1 cellular context compared by ENCODE assay signal in genomic region chr22:36998620-36999351, GRCh38.
TF ChIP-seq lines count a peak whose summit lies in the region.

No MANE protein-coding gene starts in this region.

TF ChIP-seq in K562, 482 proteins besides CTCF, POLR2A, EP300 and RAD21:
- peak; percentile 43; the same call in 1 of the 2 replicates for TF ChIP-seq PKNOX1 (IDR thresholded peaks at IDR 0.05)
- TF ChIP-seq, protein P1, sequence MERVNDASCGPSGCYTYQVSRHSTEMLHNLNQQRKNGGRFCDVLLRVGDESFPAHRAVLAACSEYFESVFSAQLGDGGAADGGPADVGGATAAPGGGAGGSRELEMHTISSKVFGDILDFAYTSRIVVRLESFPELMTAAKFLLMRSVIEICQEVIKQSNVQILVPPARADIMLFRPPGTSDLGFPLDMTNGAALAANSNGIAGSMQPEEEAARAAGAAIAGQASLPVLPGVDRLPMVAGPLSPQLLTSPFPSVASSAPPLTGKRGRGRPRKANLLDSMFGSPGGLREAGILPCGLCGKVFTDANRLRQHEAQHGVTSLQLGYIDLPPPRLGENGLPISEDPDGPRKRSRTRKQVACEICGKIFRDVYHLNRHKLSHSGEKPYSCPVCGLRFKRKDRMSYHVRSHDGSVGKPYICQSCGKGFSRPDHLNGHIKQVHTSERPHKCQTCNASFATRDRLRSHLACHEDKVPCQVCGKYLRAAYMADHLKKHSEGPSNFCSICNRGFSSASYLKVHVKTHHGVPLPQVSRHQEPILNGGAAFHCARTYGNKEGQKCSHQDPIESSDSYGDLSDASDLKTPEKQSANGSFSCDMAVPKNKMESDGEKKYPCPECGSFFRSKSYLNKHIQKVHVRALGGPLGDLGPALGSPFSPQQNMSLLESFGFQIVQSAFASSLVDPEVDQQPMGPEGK (CRISPR knock-in tag; IDR thresholded peaks at IDR 0.05; ENCODE audit: borderline replicate concordance): no peak
- TF ChIP-seq FOXK1 (CRISPR knock-in tag; IDR thresholded peaks at IDR 0.05; ENCODE audit: borderline replicate concordance): no peak
- no peak for TF ChIP-seq ILF3 (IDR thresholded peaks at IDR 0.05; ENCODE audit: borderline replicate concordance)
- no peak for TF ChIP-seq ELF1 (tag; IDR thresholded peaks at IDR 0.05)
- no peak for TF ChIP-seq TEAD2 (tag; IDR thresholded peaks at IDR 0.05)
- no peak for TF ChIP-seq RBFOX2 (IDR thresholded peaks at IDR 0.05; ENCODE audit: low read depth, low read length)
- TF ChIP-seq ZNF778 (CRISPR knock-in tag; IDR thresholded peaks at IDR 0.05): no peak
- TF ChIP-seq CBX2 (IDR thresholded peaks at IDR 0.05; ENCODE audit: insufficient read depth, low read length, poor library complexity, severe bottlenecking): no peak
- TF ChIP-seq JUND (IDR thresholded peaks at IDR 0.05; ENCODE audit: borderline replicate concordance, low read depth, low read length): 0 out of 2 replicates have a peak, but pooled peaks have one; percentile 25
- no peak for TF ChIP-seq JUND (tag; IDR thresholded peaks at IDR 0.05; ENCODE audit: borderline replicate concordance, low read depth, low read length)
- no peak for TF ChIP-seq CBFB (CRISPR knock-in tag; IDR thresholded peaks at IDR 0.05)
- TF ChIP-seq, protein P2, sequence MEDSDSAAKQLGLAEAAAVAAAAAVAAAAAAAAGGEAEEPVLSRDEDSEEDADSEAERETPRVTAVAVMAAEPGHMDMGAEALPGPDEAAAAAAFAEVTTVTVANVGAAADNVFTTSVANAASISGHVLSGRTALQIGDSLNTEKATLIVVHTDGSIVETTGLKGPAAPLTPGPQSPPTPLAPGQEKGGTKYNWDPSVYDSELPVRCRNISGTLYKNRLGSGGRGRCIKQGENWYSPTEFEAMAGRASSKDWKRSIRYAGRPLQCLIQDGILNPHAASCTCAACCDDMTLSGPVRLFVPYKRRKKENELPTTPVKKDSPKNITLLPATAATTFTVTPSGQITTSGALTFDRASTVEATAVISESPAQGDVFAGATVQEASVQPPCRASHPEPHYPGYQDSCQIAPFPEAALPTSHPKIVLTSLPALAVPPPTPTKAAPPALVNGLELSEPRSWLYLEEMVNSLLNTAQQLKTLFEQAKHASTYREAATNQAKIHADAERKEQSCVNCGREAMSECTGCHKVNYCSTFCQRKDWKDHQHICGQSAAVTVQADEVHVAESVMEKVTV (CRISPR knock-in tag; IDR thresholded peaks at IDR 0.05): no peak
- TF ChIP-seq ATF2 (CRISPR knock-in tag; IDR thresholded peaks at IDR 0.05): no peak
- TF ChIP-seq GTF2F1 (IDR thresholded peaks at IDR 0.05; ENCODE audit: low read depth, low read length): no peak
- TF ChIP-seq MEIS2 (IDR thresholded peaks at IDR 0.05; ENCODE audit: partially characterized antibody): peak; percentile 36
- TF ChIP-seq, protein P3, sequence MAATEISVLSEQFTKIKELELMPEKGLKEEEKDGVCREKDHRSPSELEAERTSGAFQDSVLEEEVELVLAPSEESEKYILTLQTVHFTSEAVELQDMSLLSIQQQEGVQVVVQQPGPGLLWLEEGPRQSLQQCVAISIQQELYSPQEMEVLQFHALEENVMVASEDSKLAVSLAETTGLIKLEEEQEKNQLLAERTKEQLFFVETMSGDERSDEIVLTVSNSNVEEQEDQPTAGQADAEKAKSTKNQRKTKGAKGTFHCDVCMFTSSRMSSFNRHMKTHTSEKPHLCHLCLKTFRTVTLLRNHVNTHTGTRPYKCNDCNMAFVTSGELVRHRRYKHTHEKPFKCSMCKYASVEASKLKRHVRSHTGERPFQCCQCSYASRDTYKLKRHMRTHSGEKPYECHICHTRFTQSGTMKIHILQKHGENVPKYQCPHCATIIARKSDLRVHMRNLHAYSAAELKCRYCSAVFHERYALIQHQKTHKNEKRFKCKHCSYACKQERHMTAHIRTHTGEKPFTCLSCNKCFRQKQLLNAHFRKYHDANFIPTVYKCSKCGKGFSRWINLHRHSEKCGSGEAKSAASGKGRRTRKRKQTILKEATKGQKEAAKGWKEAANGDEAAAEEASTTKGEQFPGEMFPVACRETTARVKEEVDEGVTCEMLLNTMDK (IDR thresholded peaks at IDR 0.05; ENCODE audit: borderline replicate concordance, insufficient read depth, low read depth, low read length, poor library complexity, severe bottlenecking): peak; percentile 56
- no peak for TF ChIP-seq ZNF174 (CRISPR knock-in tag; IDR thresholded peaks at IDR 0.05)
- no peak for TF ChIP-seq PTRF (tag; IDR thresholded peaks at IDR 0.05)
- no peak for TF ChIP-seq HNRNPL (IDR thresholded peaks at IDR 0.05; ENCODE audit: low read depth, low read length)
- TF ChIP-seq GTF2A2 (tag; IDR thresholded peaks at IDR 0.05): no peak
- TF ChIP-seq HOXB6 (CRISPR knock-in tag; IDR thresholded peaks at IDR 0.05; ENCODE audit: borderline replicate concordance): no peak
- no peak for TF ChIP-seq ADNP (tag; IDR thresholded peaks at IDR 0.05)
- no peak for TF ChIP-seq HMGN3 (IDR thresholded peaks at IDR 0.05; ENCODE audit: borderline replicate concordance, extremely low read depth, insufficient read length, low read depth, low read length)
- TF ChIP-seq HEY1 (CRISPR knock-in tag; IDR thresholded peaks at IDR 0.05; ENCODE audit: borderline replicate concordance): no peak
- no peak for TF ChIP-seq NR2C1 (IDR thresholded peaks at IDR 0.05)
- TF ChIP-seq NR2C1 (tag; IDR thresholded peaks at IDR 0.05): no peak
- TF ChIP-seq EP400 (IDR thresholded peaks at IDR 0.05): no peak
- no peak for TF ChIP-seq FOXP1 (CRISPR knock-in tag; IDR thresholded peaks at IDR 0.05)
- no peak for TF ChIP-seq TOE1 (IDR thresholded peaks at IDR 0.05; ENCODE audit: borderline replicate concordance)
- no peak for TF ChIP-seq TOE1 (CRISPR knock-in tag; IDR thresholded peaks at IDR 0.05; ENCODE audit: borderline replicate concordance, low read depth)
- 0 out of 2 replicates have a peak, but pooled peaks have one; percentile 19 for TF ChIP-seq DPF2 (IDR thresholded peaks at IDR 0.05)
- no peak for TF ChIP-seq CHD1 (IDR thresholded peaks at IDR 0.05; ENCODE audit: low read length)
- no peak for TF ChIP-seq U2AF2 (optimal IDR thresholded peaks at IDR 0.05; ENCODE audit: low read depth, low read length)
- TF ChIP-seq FOSL1 (tag; conservative IDR thresholded peaks at IDR 0.05): peak; percentile 71
- no peak for TF ChIP-seq CBX5 (IDR thresholded peaks at IDR 0.05; ENCODE audit: borderline replicate concordance, low read depth)
